In genomic region chr18:54127759-54128378, GRCh38 we compare ENCODE assay signal across 8 cellular contexts.
A peak's percentile ranks its signal among the peaks of the same experiment; 100 is the strongest.
DNase-seq lines count a peak whose midpoint lies in the region; ATAC-seq and TF ChIP-seq lines count a peak whose summit lies in the region.

No MANE protein-coding gene starts in this region.

- no peaks in the 10 kb centered on the region for H3K27me3 Mint-ChIP-seq in Caco-2 (ENCODE audit: insufficient read depth, unreplicated experiment)

- BruUV-seq in Caco-2 (replicated peaks; lab: Mats Ljungman, UMichigan) = no TSS peak

- DNase-seq in Caco-2 (peak; percentile 28 to 35), NCI-H2227 treated with DMSO at 0.1 percent for 48 hours (lab: John Stamatoyannopoulos, UW) (peak; percentile 8), anterior cingulate cortex (lab: John Stamatoyannopoulos, UW) (peak in 33 of 58 donors; percentile 0 to 52 (median 8)), islet precursor cell (peak; percentile 71), epidermal melanocyte (ENCODE audit: insufficient read length, low spot score) (no peak), activated T-cell treated with anti-CD3 and anti-CD28 coated beads for 4 hours (no peak)

- POLR2A ChIA-PET in Caco-2 (lab: Charles Lee) = no interaction called here

- H3K36me3 ChIP-seq in Caco-2 (ENCODE audit: control insufficient read depth, insufficient read depth, low read length) = no peaks in the 10 kb centered on the region

- no peaks in the 10 kb centered on the region for H3K4me1 ChIP-seq in Caco-2

- no peaks in the 10 kb centered on the region for H3K4me1 Mint-ChIP-seq in Caco-2 (ENCODE audit: low read depth, unreplicated experiment)

- H3K27me3 ChIP-seq in Caco-2 (replicated peaks; ENCODE audit: control insufficient read depth, insufficient read depth, low read length) = no peaks in the 10 kb centered on the region

- H3K4me3 ChIP-seq in Caco-2 (ENCODE audit: low read depth, low read length) = no peak overlapping the region

- no peaks in the 10 kb centered on the region for H3K9me3 Mint-ChIP-seq in Caco-2 (ENCODE audit: unreplicated experiment)

- peak; percentile 79 for ATAC-seq in GM18907 (IDR thresholded peaks at IDR 0.05; ENCODE audit: unreplicated experiment)
- peak; percentile 64 for ATAC-seq in HG03064 (IDR thresholded peaks at IDR 0.05; ENCODE audit: low read depth, unreplicated experiment)

- peak; percentile 22 to 42 for TF ChIP-seq CTCF in Caco-2 (IDR thresholded peaks at IDR 0.05; ENCODE audit: insufficient read depth in 1 of 2, low read depth in 1 of 2, low read length in 1 of 2, severe bottlenecking in 1 of 2, unreplicated experiment in 1 of 2)

- CTCF ChIA-PET in Caco-2 (lab: Charles Lee) = interaction anchor here (1.0 kb wide), 2 partner anchors 8 to 429 kb away, joined by 4 read pairs; no protein-coding TSS in a partner anchor

- H3K9me3 ChIP-seq in Caco-2 = no peaks in the 10 kb centered on the region

- intact Hi-C loops in Caco-2 (cut with micrococcal nuclease; ENCODE audit: unreplicated experiment) = no loop called here

- no peak overlapping the region for H3K4me3 Mint-ChIP-seq in Caco-2 (ENCODE audit: unreplicated experiment)

- no peaks in the 10 kb centered on the region for H3K36me3 Mint-ChIP-seq in Caco-2 (ENCODE audit: insufficient read depth, unreplicated experiment)

- H3K27ac Mint-ChIP-seq in Caco-2 (ENCODE audit: unreplicated experiment) = no peak overlapping the region

Comparison
In these comparisons a context has a peak if more than half of its experiments do, and no peak if none do; other contexts are left out.
1. DNase-seq: peak in Caco-2 (2 of 2), NCI-H2227 treated with DMSO at 0.1 percent for 48 hours (single experiment), anterior cingulate cortex (33 of 58) and islet precursor cell (single experiment); none in epidermal melanocyte (single experiment) and activated T-cell treated with anti-CD3 and anti-CD28 coated beads for 4 hours (single experiment).